ENCODE assay signal across 19 cellular contexts in genomic region chr6:111928139-111928538, GRCh38. TPM values are rescaled to one million over a fixed set of nuclear protein-coding genes. Genes with fewer than 3 reads are reported as not detected.
DNase-seq lines count a peak whose midpoint lies in the region; ATAC-seq and TF ChIP-seq lines count a peak whose summit lies in the region.
"Had no signal": no experiment of that assay in that cellular context is flagged by ENCODE, and none has a peak within 500 bp of the region (broad histone marks: within the 10 kb centered on the region; RNA-seq: fewer than 3 reads in every experiment).

No MANE protein-coding gene starts in this region.

- peaks cover 27% of the 10 kb centered on the region for H3K4me1 Mint-ChIP-seq in brain
- H3K4me1 Mint-ChIP-seq in activated CD4-positive, alpha-beta T cell treated with anti-CD3 and anti-CD28 coated beads for 36 hours = peaks cover 26% of the 10 kb centered on the region
- H3K4me1 Mint-ChIP-seq: B cell had no signal

- H3K79me2 ChIP-seq in PC-3 (ENCODE audit: low read length) = no peaks in the 10 kb centered on the region

- H3K27me3 ChIP-seq in PC-3 (ENCODE audit: low read length) = no peaks in the 10 kb centered on the region
- no peaks in the 10 kb centered on the region for H3K27me3 ChIP-seq in foreskin keratinocyte
- H3K27me3 ChIP-seq: BLaER1 treated with 17β-estradiol and CSF1 and Interleukin-3, amounts not matched to agents 10 nM and 100 nM had no signal

- H3K27me3 Mint-ChIP-seq in brain = peaks cover 7% of the 10 kb centered on the region
- no peaks in the 10 kb centered on the region for H3K27me3 Mint-ChIP-seq in activated CD4-positive, alpha-beta T cell treated with anti-CD3 and anti-CD28 coated beads for 36 hours
- H3K27me3 Mint-ChIP-seq: CD4-positive, alpha-beta T cell had no signal

- H3K4me3 Mint-ChIP-seq in brain = peak overlapping the region in 2 of 5 experiments; percentile 19 to 50
- H3K4me3 Mint-ChIP-seq in activated CD4-positive, alpha-beta T cell treated with anti-CD3 and anti-CD28 coated beads for 36 hours = no peak overlapping the region
- H3K4me3 Mint-ChIP-seq: B cell; CD4-positive, alpha-beta T cell; CD8-positive, alpha-beta T cell had no signal

- peaks cover 15 to 28% (median 25%) of the 10 kb centered on the region in 5 experiments for H3K9me3 Mint-ChIP-seq in brain
- peaks cover 16% of the 10 kb centered on the region for H3K9me3 Mint-ChIP-seq in activated CD4-positive, alpha-beta T cell treated with anti-CD3 and anti-CD28 coated beads for 36 hours (ENCODE audit: low read depth)

- BruUV-seq in PC-3 (replicated peaks; lab: Mats Ljungman, UMichigan) = no TSS peak

- peaks cover 14% of the 10 kb centered on the region for H3K36me3 Mint-ChIP-seq in brain
- no peaks in the 10 kb centered on the region for H3K36me3 Mint-ChIP-seq in activated CD4-positive, alpha-beta T cell treated with anti-CD3 and anti-CD28 coated beads for 36 hours (ENCODE audit: low read depth)

- no peak for ATAC-seq in PC-3
- ATAC-seq in foreskin keratinocyte = no peak
- ATAC-seq in GM18861 (IDR thresholded peaks at IDR 0.05; ENCODE audit: unreplicated experiment) = no peak
- ATAC-seq in activated CD4-positive, alpha-beta T cell treated with anti-CD3 and anti-CD28 coated beads for 36 hours = no peak
- ATAC-seq: A549; CD8-positive, alpha-beta T cell had no signal

- H3K27ac ChIP-seq in HEK293 (ENCODE audit: extremely low read depth, low read depth, low read length) (no peak overlapping the region), PC-3 (ENCODE audit: low read length) (peak overlapping the region; percentile 97), foreskin keratinocyte (no peak overlapping the region)
- H3K27ac ChIP-seq: 22Rv1; A549; BLaER1 treated with 17β-estradiol and CSF1 and Interleukin-3, amounts not matched to agents 10 nM and 100 nM; C4-2B had no signal

- H3K9ac ChIP-seq in PC-3 (ENCODE audit: low read length) = no peak overlapping the region
- H3K9ac ChIP-seq: BLaER1 treated with 17β-estradiol and CSF1 and Interleukin-3, amounts not matched to agents 10 nM and 100 nM had no signal

- CTCF ChIA-PET in HEK293 (lab: Yijun Ruan, JAX) (interaction anchor here (0.9 to 1.0 kb wide), 3 partner anchors 30 to 69 kb away, joined by 3 to 4 read pairs (median 4); no protein-coding TSS in a partner anchor), PC-3 (lab: Charles Lee) (no interaction called here)
- CTCF ChIA-PET in activated CD4-positive, alpha-beta T cell treated with anti-CD3 and anti-CD28 coated beads for 36 hours (lab: Charles Lee) = no interaction called here

- H3K36me3 ChIP-seq in HEK293 (ENCODE audit: control insufficient read depth in 2 of 2, insufficient read depth in 1 of 2, low read length in 2 of 2) = no peaks in the 10 kb centered on the region
- H3K36me3 ChIP-seq in PC-3 (ENCODE audit: low read depth, low read length) = no peaks in the 10 kb centered on the region
- H3K36me3 ChIP-seq: BLaER1 treated with 17β-estradiol and CSF1 and Interleukin-3, amounts not matched to agents 10 nM and 100 nM had no signal

- H3K4me3 ChIP-seq in HEK293 (ENCODE audit: low read depth, low read length) = no peak overlapping the region
- 0 out of 2 replicates have a peak overlapping the region, but pooled peaks have one; percentile 21 for H3K4me3 ChIP-seq in PC-3 (ENCODE audit: low read length)
- H3K4me3 ChIP-seq: A549; BLaER1 treated with 17β-estradiol and CSF1 and Interleukin-3, amounts not matched to agents 10 nM and 100 nM had no signal

- H3K4me1 ChIP-seq in HEK293 (ENCODE audit: control insufficient read depth, insufficient read depth, low read length) (peaks cover 3% of the 10 kb centered on the region), PC-3 (ENCODE audit: insufficient read depth, low read length) (peaks cover 33% of the 10 kb centered on the region), foreskin keratinocyte (peaks cover 11% of the 10 kb centered on the region)
- H3K4me1 ChIP-seq: Caco-2 had no signal

- no peaks in the 10 kb centered on the region for H3K9me3 ChIP-seq in HEK293 (ENCODE audit: control insufficient read depth, insufficient read depth, low read depth, low read length)
- H3K9me3 ChIP-seq in PC-3 (ENCODE audit: low read length) = peaks cover 7% of the 10 kb centered on the region; the same call in 1 of the 2 replicates
- H3K9me3 ChIP-seq: A549, Caco-2 had no signal

- H3F3A ChIP-seq in PC-3 (ENCODE audit: low read length, unreplicated experiment) = peaks cover 4% of the 10 kb centered on the region

- no peak for TF ChIP-seq CTCF in HEK293 (tag by site-specific recombination; IDR thresholded peaks at IDR 0.05)
- TF ChIP-seq CTCF in PC-3 (conservative IDR thresholded peaks at IDR 0.05; ENCODE audit: low read depth, low read length) = no peak
- TF ChIP-seq CTCF in brain (conservative IDR thresholded peaks at IDR 0.05) = no peak
- no peak for TF ChIP-seq CTCF in foreskin keratinocyte (conservative IDR thresholded peaks at IDR 0.05)

- POLR2A ChIA-PET in HEK293 (lab: Yijun Ruan, JAX) (no interaction called here), PC-3 (lab: Charles Lee; ENCODE audit: unreplicated experiment) (interaction anchor here (0.6 kb wide), 1 partner anchor 409 kb away, joined by 9 read pairs; no protein-coding TSS in a partner anchor)
- POLR2A ChIA-PET in activated CD4-positive, alpha-beta T cell treated with anti-CD3 and anti-CD28 coated beads for 36 hours (lab: Charles Lee) = no interaction called here

- DNase-seq in NCI-H82 (lab: John Stamatoyannopoulos, UW) (peak; percentile 37), NCI-H82 treated with DMSO at 0.1 percent for 48 hours (lab: John Stamatoyannopoulos, UW; ENCODE audit: unreplicated experiment) (no peak), PC-3 (no peak), foreskin keratinocyte (no peak)
- DNase-seq in activated CD4-positive, alpha-beta T cell treated with anti-CD3 and anti-CD28 coated beads for 36 hours = no peak
- DNase-seq: AML-193; Caco-2; Calu3; CD4-positive, alpha-beta T cell; CD8-positive, alpha-beta T cell; GF-D8 had no signal

- H3K27ac Mint-ChIP-seq in brain = peak overlapping the region in 4 of 5 experiments; percentile 7 to 90 (median 58)
- no peak overlapping the region for H3K27ac Mint-ChIP-seq in activated CD4-positive, alpha-beta T cell treated with anti-CD3 and anti-CD28 coated beads for 36 hours
- H3K27ac Mint-ChIP-seq: B cell; CD4-positive, alpha-beta T cell; CD8-positive, alpha-beta T cell had no signal

- no peaks in the 10 kb centered on the region for H3K9me2 ChIP-seq in PC-3 (replicated peaks; ENCODE audit: low read length)

- intact Hi-C loops in PC-3 (cut with micrococcal nuclease) = loop anchor here (5.0 kb wide), 2 partner anchors 44 to 56 kb away; partner anchors contain the start of gene FYN
- intact Hi-C loops in activated CD4-positive, alpha-beta T cell treated with anti-CD3 and anti-CD28 coated beads for 36 hours (cut with DNase I, micrococcal nuclease) = no loop called here

- H2AFZ ChIP-seq in PC-3 (ENCODE audit: low read length) = no peak overlapping the region

- no peaks in the 10 kb centered on the region for H4K20me1 ChIP-seq in PC-3 (ENCODE audit: low read length)
- H4K20me1 ChIP-seq: BLaER1 treated with 17β-estradiol and CSF1 and Interleukin-3, amounts not matched to agents 10 nM and 100 nM had no signal

- H3K4me2 ChIP-seq in PC-3 (ENCODE audit: low read length) = peak overlapping the region; percentile 70
- H3K4me2 ChIP-seq: A549; BLaER1 treated with 17β-estradiol and CSF1 and Interleukin-3, amounts not matched to agents 10 nM and 100 nM had no signal

TF ChIP-seq in HEK293, 187 proteins besides CTCF, POLR2A, EP300 and RAD21 (continues in another document):
- TF ChIP-seq ATF2 (tag by site-specific recombination; IDR thresholded peaks at IDR 0.05; ENCODE audit: low read depth) (peak; percentile 80), ZNF292 (tag by site-specific recombination; IDR thresholded peaks at IDR 0.05; ENCODE audit: borderline replicate concordance, low read depth) (no peak), ZNF629 (tag by site-specific recombination; IDR thresholded peaks at IDR 0.05) (peak; percentile 20; the same call in 1 of the 2 replicates), ZBTB1 (tag by site-specific recombination; IDR thresholded peaks at IDR 0.05) (no peak), ZNF366 (tag by site-specific recombination; conservative IDR thresholded peaks at IDR 0.05) (peak; percentile 36; the same call in 1 of the 2 replicates), ZBTB17 (tag by site-specific recombination; IDR thresholded peaks at IDR 0.05) (peak; percentile 38; the same call in 1 of the 2 replicates), PBX3 (CRISPR knock-in tag; IDR thresholded peaks at IDR 0.05) (no peak)

RNA-seq across cellular contexts. Expression of gene FYN, which starts 54.9 kb away (rescaled TPM):
- total RNA-seq in PC-3 (2014; rRNA removed) = 27.6 and 57.4 TPM in 2 replicates
- 338 TPM for polyA plus RNA-seq in brain (ENCODE audit: insufficient read depth, low read depth, low replicate concordance)
- 46.4 and 61.1 TPM in 2 replicates for total RNA-seq in foreskin keratinocyte
- polyA plus RNA-seq in foreskin keratinocyte = 37.8 and 42.4 TPM in 2 replicates
- total RNA-seq in activated CD4-positive, alpha-beta T cell treated with anti-CD3 and anti-CD28 coated beads for 36 hours = 100 to 1,000 TPM; 345 to 504 TPM
